Comparison of ENCODE assay signal across 8 cellular contexts in genomic region chr6:22062807-22063408, GRCh38.
DNase-seq lines count a peak whose midpoint lies in the region; ATAC-seq and TF ChIP-seq lines count a peak whose summit lies in the region.

No MANE protein-coding gene starts in this region.

- peak overlapping the region; percentile 66 for H3K4me3 Mint-ChIP-seq in T-helper 1 cell treated with Interleukin-12 subunit alpha and Interleukin-12 subunit beta and Interleukin-4 antibody, amounts not matched to agents 30 μg/mL and 1 μg/mL, for 36 hours

- no peak overlapping the region for H2BK120ac ChIP-seq in trophoblast cell (ENCODE audit: insufficient read depth, low read length, poor library complexity)

- H3K4me1 ChIP-seq in trophoblast cell (ENCODE audit: control insufficient read depth in 1 of 2, insufficient read depth in 2 of 2, low read length in 2 of 2): no peaks in the 10 kb centered on the region

- no peak overlapping the region for H3K9ac ChIP-seq in trophoblast cell (ENCODE audit: low read length)

- H3K27ac ChIP-seq in trophoblast cell (ENCODE audit: low read depth, low read length): no peak overlapping the region

- no peak overlapping the region for H3K4ac ChIP-seq in trophoblast cell (ENCODE audit: low read depth, low read length)

- H3K4me2 ChIP-seq in trophoblast cell (ENCODE audit: low read length): no peak overlapping the region

- H3K18ac ChIP-seq in trophoblast cell (ENCODE audit: low read length): no peak overlapping the region

- no peaks in the 10 kb centered on the region for H3K9me3 ChIP-seq in trophoblast cell (ENCODE audit: insufficient read depth, low read depth, low read length)

- TF ChIP-seq CTCF in epithelial cell of esophagus (IDR thresholded peaks at IDR 0.05; ENCODE audit: insufficient read depth, low read depth, low read length, missing control alignments): no peak

- H3K27me3 Mint-ChIP-seq in T-helper 1 cell treated with Interleukin-12 subunit alpha and Interleukin-12 subunit beta and Interleukin-4 antibody, amounts not matched to agents 30 μg/mL and 1 μg/mL, for 36 hours (ENCODE audit: low read depth): peaks cover 12% of the 10 kb centered on the region

- no peak overlapping the region for H4K8ac ChIP-seq in trophoblast cell (ENCODE audit: low read depth, low read length)

- no peaks in the 10 kb centered on the region for H3K36me3 Mint-ChIP-seq in T-helper 1 cell treated with Interleukin-12 subunit alpha and Interleukin-12 subunit beta and Interleukin-4 antibody, amounts not matched to agents 30 μg/mL and 1 μg/mL, for 36 hours (ENCODE audit: low read depth)

- no peak overlapping the region for H3K23ac ChIP-seq in trophoblast cell (ENCODE audit: low read length)

- H2AK5ac ChIP-seq in trophoblast cell (ENCODE audit: low read length): no peak overlapping the region

- H2BK12ac ChIP-seq in trophoblast cell (ENCODE audit: low read length): no peak overlapping the region

- H3K79me2 ChIP-seq in trophoblast cell (ENCODE audit: control insufficient read depth, insufficient read depth, low read length, poor library complexity): no peaks in the 10 kb centered on the region

- no peaks in the 10 kb centered on the region for H3K9me3 Mint-ChIP-seq in T-helper 1 cell treated with Interleukin-12 subunit alpha and Interleukin-12 subunit beta and Interleukin-4 antibody, amounts not matched to agents 30 μg/mL and 1 μg/mL, for 36 hours

- peak; percentile 41 for DNase-seq in epithelial cell of esophagus (ENCODE audit: low read depth)
- peak; percentile 31 to 50 for DNase-seq in stimulated activated CD8-positive, alpha-beta memory T cell treated with anti-CD3 and anti-CD28 coated beads, Interleukin-7, amount 100 ng/mL, for 4 hours (ENCODE audit: low read depth in 2 of 2)
- no peak for DNase-seq in trophoblast cell
- no peak for DNase-seq in NCI-H2227 (lab: John Stamatoyannopoulos, UW; ENCODE audit: unreplicated experiment)
- no peak for DNase-seq in NCI-H2171 treated with DMSO at 0.1 percent for 48 hours (lab: John Stamatoyannopoulos, UW)

- H3K4me3 ChIP-seq in epithelial cell of esophagus (ENCODE audit: low read length): no peak overlapping the region
- no peak overlapping the region for H3K4me3 ChIP-seq in trophoblast cell (ENCODE audit: low read depth, low read length)

- H3K4me1 Mint-ChIP-seq in T-helper 1 cell treated with Interleukin-12 subunit alpha and Interleukin-12 subunit beta and Interleukin-4 antibody, amounts not matched to agents 30 μg/mL and 1 μg/mL, for 36 hours (ENCODE audit: low read depth): peaks cover 15% of the 10 kb centered on the region

- peak overlapping the region; percentile 71 for H3K27ac Mint-ChIP-seq in T-helper 1 cell treated with Interleukin-12 subunit alpha and Interleukin-12 subunit beta and Interleukin-4 antibody, amounts not matched to agents 30 μg/mL and 1 μg/mL, for 36 hours

- H2BK5ac ChIP-seq in trophoblast cell (ENCODE audit: low read depth, low read length, poor library complexity): no peak overlapping the region

- peaks cover 2% of the 10 kb centered on the region for H3K79me1 ChIP-seq in trophoblast cell (ENCODE audit: low read length)

- H3K14ac ChIP-seq in trophoblast cell (ENCODE audit: low read length): no peak overlapping the region

- H4K12ac ChIP-seq in trophoblast cell (ENCODE audit: low read depth, low read length): no peak overlapping the region

- H3K36me3 ChIP-seq in trophoblast cell (ENCODE audit: control insufficient read depth in 1 of 2, insufficient read depth in 2 of 2, low read length in 2 of 2): peaks cover 7 to 9% of the 10 kb centered on the region in 2 experiments

- no peak overlapping the region for H4K91ac ChIP-seq in trophoblast cell (ENCODE audit: low read depth, low read length)

- no peaks in the 10 kb centered on the region for H3K27me3 ChIP-seq in trophoblast cell (ENCODE audit: insufficient read depth, low read length)

- peak; percentile 44 for ATAC-seq in GM18858 (IDR thresholded peaks at IDR 0.05; ENCODE audit: unreplicated experiment)
- peak; percentile 77 for ATAC-seq in HG02798 (IDR thresholded peaks at IDR 0.05; ENCODE audit: poor library complexity, unreplicated experiment)

- H2AFZ ChIP-seq in trophoblast cell (ENCODE audit: insufficient read depth, low read length, poor library complexity): no peak overlapping the region

- WGBS in trophoblast cell (ENCODE audit: extremely low coverage, insufficient coverage, insufficient read length): no CpG with 5 or more reads among the region's 21 CpGs

Comparison
In these comparisons a context has a peak if more than half of its experiments do, and no peak if none do; other contexts are left out.
1. DNase-seq: peak in epithelial cell of esophagus (single experiment) and stimulated activated CD8-positive, alpha-beta memory T cell treated with anti-CD3 and anti-CD28 coated beads, Interleukin-7, amount 100 ng/mL, for 4 hours (2 of 2); none in trophoblast cell (0 of 2), NCI-H2227 (single experiment) and NCI-H2171 treated with DMSO at 0.1 percent for 48 hours (single experiment).